In genomic region chr7:76423666-76424412, GRCh38 we compare ENCODE assay signal across 13 cellular contexts. TPM values are rescaled to one million over a fixed set of nuclear protein-coding genes. Genes with fewer than 3 reads are reported as not detected.
DNase-seq lines count a peak whose midpoint lies in the region; ATAC-seq, FAIRE-seq and TF ChIP-seq lines count a peak whose summit lies in the region.
"Had no signal": no experiment of that assay in that cellular context is flagged by ENCODE, and none has a peak within 500 bp of the region (broad histone marks: within the 10 kb centered on the region; RNA-seq: fewer than 3 reads in every experiment).

No MANE protein-coding gene starts in this region.

- intact Hi-C loops in esophagus squamous epithelium (cut with DNase I): no loop called here
- intact Hi-C loops in pancreas (cut with DNase I): no loop called here
- intact Hi-C loops in CD4-positive, alpha-beta T cell (cut with DNase I, micrococcal nuclease): no loop called here

- H3K4me3 ChIP-seq in GM23338: no peak overlapping the region
- H3K4me3 ChIP-seq in esophagus squamous epithelium: no peak overlapping the region
- no peak overlapping the region for H3K4me3 ChIP-seq in pancreas
- H3K4me3 ChIP-seq: HAP-1 had no signal

- H3K9me3 ChIP-seq in esophagus squamous epithelium: no peaks in the 10 kb centered on the region
- H3K9me3 ChIP-seq in pancreas: no peaks in the 10 kb centered on the region
- no peaks in the 10 kb centered on the region for H3K9me3 ChIP-seq in CD4-positive, alpha-beta T cell (ENCODE audit: control insufficient read depth, low read length)
- H3K9me3 ChIP-seq: HAP-1 had no signal

- H3K79me2 ChIP-seq in GM23338 (replicated peaks; ENCODE audit: insufficient read depth): no peaks in the 10 kb centered on the region

- peak overlapping the region; percentile 2; the same call in 1 of the 2 replicates for H3K4me2 ChIP-seq in GM23338

- H3K36me3 Mint-ChIP-seq in GM23338 (ENCODE audit: low read depth): no peaks in the 10 kb centered on the region
- H3K36me3 Mint-ChIP-seq in CD4-positive, alpha-beta T cell (ENCODE audit: low read depth): no peaks in the 10 kb centered on the region
- H3K36me3 Mint-ChIP-seq: natural killer cell; stimulated activated naive B cell treated with anti-CD40 and anti-IgM and Interleukin-4, amounts not matched to agents 10 μg/mL and 1 μg/mL and 100 μg/mL, for 72 hours had no signal

- H3K4me3 Mint-ChIP-seq in GM23338: no peak overlapping the region; the same call in 2 of the 3 replicates
- no peak overlapping the region for H3K4me3 Mint-ChIP-seq in CD4-positive, alpha-beta T cell
- H3K4me3 Mint-ChIP-seq: natural killer cell; stimulated activated naive B cell treated with anti-CD40 and anti-IgM and Interleukin-4, amounts not matched to agents 10 μg/mL and 1 μg/mL and 100 μg/mL, for 72 hours had no signal

- H3K27me3 Mint-ChIP-seq in GM23338 (ENCODE audit: insufficient read depth, low read depth, poor library complexity): peaks cover 10% of the 10 kb centered on the region
- H3K27me3 Mint-ChIP-seq in CD4-positive, alpha-beta T cell: peaks cover 7% of the 10 kb centered on the region

- TF ChIP-seq CTCF in GM23338 (conservative IDR thresholded peaks at IDR 0.05; ENCODE audit: low read depth in 2 of 2) (no peak), RWPE1 (conservative IDR thresholded peaks at IDR 0.05; ENCODE audit: low read depth) (no peak), esophagus squamous epithelium (IDR thresholded peaks at IDR 0.05) (no peak), pancreas (IDR thresholded peaks at IDR 0.05) (no peak)
- no peak for TF ChIP-seq CTCF in CD4-positive, alpha-beta T cell (IDR thresholded peaks at IDR 0.05)

- H2AFZ ChIP-seq in GM23338: peak overlapping the region; percentile 56; the same call in 1 of the 2 replicates

- H3K4me1 ChIP-seq in GM23338 (ENCODE audit: insufficient read depth) (peaks cover 13% of the 10 kb centered on the region), esophagus squamous epithelium (peaks cover 0 to 18% (median 7%) of the 10 kb centered on the region in 3 donors), pancreas (peaks cover 0 to 7% (median 6%) of the 10 kb centered on the region in 3 donors)
- H3K4me1 ChIP-seq: HAP-1 had no signal

- FAIRE-seq in pancreas (lab: Jason Lieb, UNC) (no peak), HTR-8/SVneo (lab: Jason Lieb, UNC) (no peak)

- no peaks in the 10 kb centered on the region for H4K20me1 ChIP-seq in GM23338 (replicated peaks; ENCODE audit: insufficient read depth)

- no peaks in the 10 kb centered on the region for H3K36me3 ChIP-seq in GM23338 (ENCODE audit: insufficient read depth)
- no peaks in the 10 kb centered on the region for H3K36me3 ChIP-seq in esophagus squamous epithelium
- no peaks in the 10 kb centered on the region for H3K36me3 ChIP-seq in pancreas
- H3K36me3 ChIP-seq: HAP-1 had no signal

- no peaks in the 10 kb centered on the region for H3K9me2 ChIP-seq in GM23338 (ENCODE audit: insufficient read depth)

- peak overlapping the region; percentile 67 for H3K27ac Mint-ChIP-seq in GM23338
- H3K27ac Mint-ChIP-seq in CD4-positive, alpha-beta T cell: no peak overlapping the region
- H3K27ac Mint-ChIP-seq: stimulated activated naive B cell treated with anti-CD40 and anti-IgM and Interleukin-4, amounts not matched to agents 10 μg/mL and 1 μg/mL and 100 μg/mL, for 72 hours had no signal

- DNase-seq in GM23338 (ENCODE audit: low spot score): peak; percentile 47
- DNase-seq in RWPE1 (ENCODE audit: low spot score): peak; percentile 51
- DNase-seq in esophagus squamous epithelium (lab: John Stamatoyannopoulos, UW): no peak
- peak in 2 of 6 donors; percentile 30 to 63 for DNase-seq in pancreas
- no peak for DNase-seq in CD4-positive, alpha-beta T cell
- no peak for DNase-seq in activated naive CD4-positive, alpha-beta T cell treated with anti-CD3 and anti-CD28 coated beads, Interleukin-2, amount 50 U/mL, for 16 hours
- DNase-seq in HTR-8/SVneo (ENCODE audit: insufficient read length, low spot score): no peak
- DNase-seq: activated T-cell treated with anti-CD3 and anti-CD28 coated beads for 4 hours; erythroblast; natural killer cell; stimulated activated naive B cell treated with anti-CD40 and anti-IgM and Interleukin-4, amounts not matched to agents 10 μg/mL and 1 μg/mL and 100 μg/mL, for 72 hours had no signal

- POLR2A ChIA-PET in RWPE1 (lab: Yijun Ruan, JAX; ENCODE audit: low non-redundant PET): interaction anchor here (0.6 to 0.7 kb wide), 2 partner anchors 81 to 106 kb away, joined by 4 to 5 read pairs; no protein-coding TSS in a partner anchor
- POLR2A ChIA-PET in CD4-positive, alpha-beta T cell (lab: Charles Lee): no interaction called here

- H3K27me3 ChIP-seq in GM23338 (ENCODE audit: insufficient read depth) (no peaks in the 10 kb centered on the region), esophagus squamous epithelium (no peaks in the 10 kb centered on the region), pancreas (no peaks in the 10 kb centered on the region)
- H3K27me3 ChIP-seq in CD4-positive, alpha-beta T cell (ENCODE audit: control insufficient read depth, insufficient read depth, low read length): no peaks in the 10 kb centered on the region

- H3F3A ChIP-seq in GM23338 (replicated peaks; ENCODE audit: low read depth): 0 out of 2 replicates have a peak, but pooled peaks cover 4% of the 10 kb centered on the region

- peaks cover 21% of the 10 kb centered on the region for H3K4me1 Mint-ChIP-seq in GM23338
- H3K4me1 Mint-ChIP-seq in CD4-positive, alpha-beta T cell (ENCODE audit: low read depth): no peaks in the 10 kb centered on the region

- peak overlapping the region; percentile 81 for H3K27ac ChIP-seq in GM23338 (ENCODE audit: low read depth)
- H3K27ac ChIP-seq in RWPE1: peak overlapping the region; percentile 99
- peak overlapping the region in 3 of 4 donors; percentile 12 to 54 (median 39) for H3K27ac ChIP-seq in esophagus squamous epithelium
- H3K27ac ChIP-seq in pancreas: peak overlapping the region; percentile 58 to 65 (median 59)
- no peak overlapping the region for H3K27ac ChIP-seq in CD4-positive, alpha-beta T cell (ENCODE audit: low read depth, low read length)

- TF ChIP-seq POLR2A in esophagus squamous epithelium (IDR thresholded peaks at IDR 0.05): no peak

- ATAC-seq in GM23338 (peak; percentile 70), pancreas (no peak), HG03139 (IDR thresholded peaks at IDR 0.05; ENCODE audit: unreplicated experiment) (no peak)
- no peak for ATAC-seq in CD4-positive, alpha-beta T cell (ENCODE audit: poor library complexity)

- 44 to 50% methylated on average over 10 to 12 of the region's 15 CpGs for WGBS in esophagus squamous epithelium, 2 donors
- 66 to 70% methylated on average over 15 of the region's 15 CpGs for WGBS in pancreas, 2 donors

- CTCF ChIA-PET in RWPE1 (lab: Yijun Ruan, JAX): interaction anchor here (0.6 to 1.1 kb wide), 2 partner anchors 64 to 128 kb away, joined by 3 read pairs; no protein-coding TSS in a partner anchor
- CTCF ChIA-PET in CD4-positive, alpha-beta T cell (lab: Charles Lee): no interaction called here

- peaks cover under 1% of the 10 kb centered on the region; the same call in 2 of the 3 replicates for H3K9me3 Mint-ChIP-seq in GM23338
- H3K9me3 Mint-ChIP-seq in CD4-positive, alpha-beta T cell: no peaks in the 10 kb centered on the region
- H3K9me3 Mint-ChIP-seq: natural killer cell; stimulated activated naive B cell treated with anti-CD40 and anti-IgM and Interleukin-4, amounts not matched to agents 10 μg/mL and 1 μg/mL and 100 μg/mL, for 72 hours had no signal

TF ChIP-seq in GM23338, 12 proteins besides CTCF, POLR2A, EP300 and RAD21:
- TF ChIP-seq REST (IDR thresholded peaks at IDR 0.05; ENCODE audit: unreplicated experiment) (peak; percentile 53), POLR2AphosphoS5 (IDR thresholded peaks at IDR 0.05; ENCODE audit: low read depth) (no peak)

RNA-seq across cellular contexts. Expression of gene ZP3, which starts 0.9 kb away (rescaled TPM):
- 4.3 and 5.1 TPM in 2 replicates for total RNA-seq in GM23338 (2014; rRNA removed; shearing (Covaris generic))
- polyA plus RNA-seq in GM23338 (2016; fragmentation: Nextera tagmentation; extraction: Ambion mirVana) (9.6 and 15.2 TPM in 2 replicates), pancreas (1 to 10 TPM; 3.2 to 7.6 TPM)
- total RNA-seq in esophagus squamous epithelium (1 to 10 TPM; 3.8 to 7.9 (median 4.4) TPM), pancreas (10 to 100 TPM in 2 of 6 donors, 1 to 10 TPM in 4; 2.5 to 14.1 (median 6.6) TPM)
- 1 to 10 TPM; 3.2 to 7.0 TPM for total RNA-seq in CD4-positive, alpha-beta T cell

RNA-seq across cellular contexts. Expression of gene SSC4D, which starts 14.3 kb away (rescaled TPM):
- total RNA-seq in GM23338 (2014; rRNA removed; shearing (Covaris generic)): 11.4 and 12.7 TPM in 2 replicates
- polyA plus RNA-seq in GM23338 (2016; fragmentation: Nextera tagmentation; extraction: Ambion mirVana) (4.9 and 9.7 TPM in 2 replicates), pancreas (10 to 100 TPM in 1 of 2 donors, 1 to 10 TPM in 1; 8.8 to 10.3 TPM)
- total RNA-seq in esophagus squamous epithelium (under 1 TPM in 1 of 4 donors, not detected in 3; 0.48 TPM), pancreas (1 to 10 TPM in 5 of 6 donors, under 1 TPM in 1; 0.79 to 3.6 (median 2.2) TPM)
- total RNA-seq in CD4-positive, alpha-beta T cell: not detected

RNA-seq across cellular contexts. Expression of gene DTX2, which starts 37.7 kb away (rescaled TPM):
- total RNA-seq in GM23338 (2014; rRNA removed; shearing (Covaris generic)): 72.8 and 77.9 TPM in 2 replicates
- polyA plus RNA-seq in GM23338 (2016; fragmentation: Nextera tagmentation; extraction: Ambion mirVana) (29.7 and 36.1 TPM in 2 replicates), pancreas (10 to 100 TPM; 25.4 to 52.4 TPM)
- total RNA-seq in esophagus squamous epithelium (100 to 1,000 TPM in 1 of 4 donors, 10 to 100 TPM in 3; 38.7 to 107 (median 59.7) TPM), pancreas (10 to 100 TPM; 11.5 to 33.6 (median 14.8) TPM)
- 10 to 100 TPM; 18.2 to 19.2 TPM for total RNA-seq in CD4-positive, alpha-beta T cell

Comparison
In these comparisons a context has a peak if more than half of its experiments do, and no peak if none do; other contexts are left out.
1. DNase-seq: peak in GM23338 (single experiment) and RWPE1 (single experiment); none in esophagus squamous epithelium (single experiment), CD4-positive, alpha-beta T cell (0 of 10), activated naive CD4-positive, alpha-beta T cell treated with anti-CD3 and anti-CD28 coated beads, Interleukin-2, amount 50 U/mL, for 16 hours (single experiment) and HTR-8/SVneo (single experiment).